ENCODE assay signal across 19 cellular contexts in genomic region chr4:8854866-8855265, GRCh38. TPM values are rescaled to one million over a fixed set of nuclear protein-coding genes. Genes with fewer than 3 reads are reported as not detected.
DNase-seq lines count a peak whose midpoint lies in the region; ATAC-seq, FAIRE-seq and TF ChIP-seq lines count a peak whose summit lies in the region.
"Had no signal": no experiment of that assay in that cellular context is flagged by ENCODE, and none has a peak within 500 bp of the region (broad histone marks: within the 10 kb centered on the region; RNA-seq: fewer than 3 reads in every experiment).

No MANE protein-coding gene starts in this region.

- H3K27me3 ChIP-seq in right atrium auricular region, result peaks cover 7 to 32% of the 10 kb centered on the region in 2 donors
- peaks cover 56% of the 10 kb centered on the region for H3K27me3 ChIP-seq in foreskin keratinocyte

- intact Hi-C loops in left ventricle myocardium superior (cut with micrococcal nuclease), result no loop called here

- H3K9me3 ChIP-seq in right atrium auricular region, result peaks cover 0 to 12% of the 10 kb centered on the region in 2 donors
- H3K9me3 ChIP-seq: adrenal gland, upper lobe of right lung had no signal

- H3K4me3 ChIP-seq in right atrium auricular region, result no peak overlapping the region
- H3K4me3 ChIP-seq: adrenal gland, heart left ventricle, spleen, upper lobe of right lung had no signal

- H3K4me1 ChIP-seq in right atrium auricular region, result peaks cover 0 to 22% of the 10 kb centered on the region in 2 donors
- H3K4me1 ChIP-seq in foreskin keratinocyte, result no peaks in the 10 kb centered on the region

- H3K36me3 ChIP-seq in right atrium auricular region, result no peaks in the 10 kb centered on the region
- H3K36me3 ChIP-seq: adrenal gland, heart left ventricle, spleen, upper lobe of right lung had no signal

- TF ChIP-seq CTCF in right atrium auricular region (IDR thresholded peaks at IDR 0.05) (no peak), foreskin keratinocyte (conservative IDR thresholded peaks at IDR 0.05) (no peak)

- DNase-seq in left ventricle myocardium superior (peak; percentile 2), right atrium auricular region (ENCODE audit: low spot score) (no peak), RKO (ENCODE audit: low spot score) (peak; percentile 34), foreskin keratinocyte (no peak), urothelium cell line (ENCODE audit: low spot score) (peak; percentile 60), NCI-H1436 treated with DMSO at 0.1 percent for 48 hours (lab: John Stamatoyannopoulos, UW) (no peak), RCC 7860 (ENCODE audit: low spot score) (no peak)
- DNase-seq: ACHN; activated CD4-positive, alpha-beta memory T cell treated with anti-CD3 and anti-CD28 coated beads, Interleukin-2, amount 10 ng/mL, durations not matched to agents 7 days and 5 days; adrenal gland; NCI-H187 treated with DMSO at 0.1 percent for 48 hours; NCI-H510A treated with DMSO at 0.1 percent for 48 hours; spleen; stimulated activated naive CD8-positive, alpha-beta T cell treated with anti-CD3 and anti-CD28 coated beads, Interleukin-15, Interleukin-2, amounts not matched to agents 100 U/mL and 50 U/mL, for 24 hours; upper lobe of right lung had no signal

- no peak for ATAC-seq in left ventricle myocardium superior
- ATAC-seq in foreskin keratinocyte, result peak; percentile 37
- no peak for ATAC-seq in HG02840 (IDR thresholded peaks at IDR 0.05; ENCODE audit: low FRiP score, unreplicated experiment)
- ATAC-seq: heart left ventricle; stimulated activated naive CD8-positive, alpha-beta T cell treated with anti-CD3 and anti-CD28 coated beads, Interleukin-15, Interleukin-2, amounts not matched to agents 100 U/mL and 50 U/mL, for 24 hours; upper lobe of right lung had no signal

- FAIRE-seq in urothelium cell line (lab: Jason Lieb, UNC), result no peak
- no peak for FAIRE-seq in RCC 7860 (lab: Jason Lieb, UNC)

- H3K27ac ChIP-seq in right atrium auricular region (no peak overlapping the region), foreskin keratinocyte (no peak overlapping the region)
- H3K27ac ChIP-seq: adrenal gland, heart left ventricle, spleen, upper lobe of right lung had no signal

RNA-seq across cellular contexts. Expression of gene HMX1, which starts 16.8 kb away (rescaled TPM):
- not detected for total RNA-seq in left ventricle myocardium superior
- total RNA-seq in right atrium auricular region, result not detected
- not detected in 2 replicates for total RNA-seq in foreskin keratinocyte
- not detected in 2 replicates for polyA plus RNA-seq in foreskin keratinocyte
- total RNA-seq: activated CD4-positive, alpha-beta memory T cell treated with anti-CD3 and anti-CD28 coated beads, Interleukin-2, amount 10 ng/mL, durations not matched to agents 7 days and 5 days; adrenal gland; chondrocyte; mononuclear cell; spleen; upper lobe of right lung had no signal
- polyA plus RNA-seq: adrenal gland, heart left ventricle, spleen had no signal

Comparison
In these comparisons a context has a peak if more than half of its experiments do, and no peak if none do; other contexts are left out.
1. DNase-seq: peak in left ventricle myocardium superior (single experiment), RKO (single experiment) and urothelium cell line (single experiment); none in right atrium auricular region (single experiment), foreskin keratinocyte (0 of 2), NCI-H1436 treated with DMSO at 0.1 percent for 48 hours (single experiment) and RCC 7860 (single experiment).